ENCODE assay signal across 1 cellular context in the genomic region with DNA sequence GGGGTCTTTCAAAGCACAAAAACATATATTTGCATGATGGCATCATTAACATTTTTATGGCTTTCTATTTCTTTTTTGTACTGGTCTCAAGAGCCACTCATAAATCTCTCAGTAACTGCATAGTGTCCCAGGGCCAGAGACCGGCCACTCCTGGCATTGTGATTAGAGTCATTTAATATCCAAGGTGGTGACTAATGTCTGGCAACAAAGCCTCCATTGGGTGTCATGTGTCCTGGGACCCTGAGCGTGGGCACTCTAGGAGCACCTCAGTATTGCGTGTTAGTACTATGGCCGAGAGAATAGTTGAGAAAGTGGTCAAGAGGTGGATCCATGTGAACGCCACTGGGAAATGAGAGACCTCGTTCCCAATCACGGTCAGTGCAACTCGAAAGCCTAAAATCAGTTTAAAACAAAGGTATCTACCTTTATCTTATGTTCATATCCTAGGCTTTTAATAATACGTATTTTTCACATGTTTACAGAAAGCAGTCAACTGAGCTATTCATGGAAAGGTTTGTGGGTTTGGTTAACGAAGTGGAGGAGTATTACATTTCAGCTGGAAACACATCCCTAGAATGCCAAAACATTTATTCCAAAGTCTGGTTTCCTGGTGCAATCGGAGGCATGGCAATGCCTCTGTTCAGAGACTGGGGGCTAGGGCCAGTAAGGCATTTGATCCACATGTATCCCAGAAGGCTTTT.
TF ChIP-seq lines count a peak whose summit lies in the region.

No MANE protein-coding gene starts in this region.

TF ChIP-seq in SK-N-SH treated with all-trans-retinoic acid at 6 μM for 48 hours, 23 proteins besides CTCF, POLR2A, EP300 and RAD21 (continued from another document):
- TF ChIP-seq, protein P1, sequence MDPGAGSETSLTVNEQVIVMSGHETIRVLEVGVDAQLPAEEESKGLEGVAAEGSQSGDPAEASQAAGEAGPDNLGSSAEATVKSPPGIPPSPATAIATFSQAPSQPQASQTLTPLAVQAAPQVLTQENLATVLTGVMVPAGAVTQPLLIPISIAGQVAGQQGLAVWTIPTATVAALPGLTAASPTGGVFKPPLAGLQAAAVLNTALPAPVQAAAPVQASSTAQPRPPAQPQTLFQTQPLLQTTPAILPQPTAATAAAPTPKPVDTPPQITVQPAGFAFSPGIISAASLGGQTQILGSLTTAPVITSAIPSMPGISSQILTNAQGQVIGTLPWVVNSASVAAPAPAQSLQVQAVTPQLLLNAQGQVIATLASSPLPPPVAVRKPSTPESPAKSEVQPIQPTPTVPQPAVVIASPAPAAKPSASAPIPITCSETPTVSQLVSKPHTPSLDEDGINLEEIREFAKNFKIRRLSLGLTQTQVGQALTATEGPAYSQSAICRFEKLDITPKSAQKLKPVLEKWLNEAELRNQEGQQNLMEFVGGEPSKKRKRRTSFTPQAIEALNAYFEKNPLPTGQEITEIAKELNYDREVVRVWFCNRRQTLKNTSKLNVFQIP (CRISPR knock-in tag; IDR thresholded peaks at IDR 0.05; ENCODE audit: borderline replicate concordance, low read depth) = no peak
- no peak for TF ChIP-seq BACH2 (CRISPR knock-in tag; IDR thresholded peaks at IDR 0.05; ENCODE audit: borderline replicate concordance)
